Comparison of ENCODE assay signal across 21 cellular contexts in genomic region chr5:82319977-82320376, GRCh38. TPM values are rescaled to one million over a fixed set of nuclear protein-coding genes. Genes with fewer than 3 reads are reported as not detected.
DNase-seq lines count a peak whose midpoint lies in the region; ATAC-seq and TF ChIP-seq lines count a peak whose summit lies in the region.
"Had no signal": no experiment of that assay in that cellular context is flagged by ENCODE, and none has a peak within 500 bp of the region (broad histone marks: within the 10 kb centered on the region; RNA-seq: fewer than 3 reads in every experiment).

No MANE protein-coding gene starts in this region.

- no peak overlapping the region for H3K4me3 ChIP-seq in mammary epithelial cell (replicated peaks in 1 of 3; ENCODE audit: insufficient read depth in 1 of 3, low read depth in 2 of 3, low read length in 3 of 3)
- H3K4me3 ChIP-seq: BLaER1, GM12878, GM23248 had no signal

- H3K36me3 ChIP-seq in mammary epithelial cell (ENCODE audit: insufficient read depth, low read length): no peaks in the 10 kb centered on the region
- H3K36me3 ChIP-seq: BLaER1 had no signal

- H3K27ac ChIP-seq in mammary epithelial cell (ENCODE audit: insufficient read depth, low read depth, low read length): no peak overlapping the region
- H3K27ac ChIP-seq: 22Rv1, BLaER1, C4-2B, GM23248 had no signal

- no peak overlapping the region for H3K4me3 Mint-ChIP-seq in MCF 10A (ENCODE audit: unreplicated experiment)
- no peak overlapping the region for H3K4me3 Mint-ChIP-seq in stimulated activated naive B cell treated with anti-CD40 and anti-IgM and Interleukin-4, amounts not matched to agents 10 μg/mL and 1 μg/mL and 100 μg/mL, for 72 hours
- H3K4me3 Mint-ChIP-seq: B cell; CD4-positive, CD25-positive, alpha-beta regulatory T cell; CD8-positive, alpha-beta T cell had no signal

- POLR2A ChIA-PET in MCF 10A (lab: Yijun Ruan, JAX) (interaction anchor here (1.2 kb wide), 1 partner anchor 8 kb away, joined by 3 read pairs; no protein-coding TSS in a partner anchor), HEK293T (lab: Yijun Ruan, JAX) (no interaction called here)

- peak; percentile 77 for ATAC-seq in SK-N-SH treated with all-trans-retinoic acid at 6 μM for 48 hours
- no peak for ATAC-seq in stimulated activated naive B cell treated with anti-CD40 and anti-IgM and Interleukin-4, amounts not matched to agents 10 μg/mL and 1 μg/mL and 100 μg/mL, for 72 hours (replicated peaks)
- ATAC-seq: CD8-positive, alpha-beta T cell; GM12878 had no signal

- H2AFZ ChIP-seq in mammary epithelial cell (ENCODE audit: low read depth, low read length): no peak overlapping the region
- H2AFZ ChIP-seq: GM23248 had no signal

- CTCF ChIA-PET in MCF 10A (lab: Yijun Ruan, JAX): interaction anchor here (0.6 kb wide), 2 partner anchors 8 to 31 kb away, joined by 3 to 4 read pairs; no protein-coding TSS in a partner anchor
- CTCF ChIA-PET in mammary epithelial cell (lab: Charles Lee; ENCODE audit: low non-redundant PET): no interaction called here
- CTCF ChIA-PET in HEK293T (lab: Yijun Ruan, JAX): no interaction called here

- TF ChIP-seq CTCF in MCF 10A (IDR thresholded peaks at IDR 0.05; ENCODE audit: unreplicated experiment) (no peak), mammary epithelial cell (conservative IDR thresholded peaks at IDR 0.05 in 1 of 2, IDR thresholded peaks at IDR 0.05 in 1 of 2; ENCODE audit: extremely low read depth in 1 of 2, insufficient read depth in 1 of 2, low read depth in 1 of 2, low read length in 2 of 2) (no peak)

- no peak overlapping the region for H3K27ac Mint-ChIP-seq in MCF 10A (ENCODE audit: low read depth, unreplicated experiment)
- no peak overlapping the region for H3K27ac Mint-ChIP-seq in stimulated activated naive B cell treated with anti-CD40 and anti-IgM and Interleukin-4, amounts not matched to agents 10 μg/mL and 1 μg/mL and 100 μg/mL, for 72 hours
- H3K27ac Mint-ChIP-seq: B cell; CD4-positive, CD25-positive, alpha-beta regulatory T cell; CD8-positive, alpha-beta T cell had no signal

- no peaks in the 10 kb centered on the region for H3K36me3 Mint-ChIP-seq in MCF 10A (ENCODE audit: insufficient read depth, unreplicated experiment)
- peaks cover 5 to 9% of the 10 kb centered on the region in 2 donors for H3K36me3 Mint-ChIP-seq in stimulated activated naive B cell treated with anti-CD40 and anti-IgM and Interleukin-4, amounts not matched to agents 10 μg/mL and 1 μg/mL and 100 μg/mL, for 72 hours
- H3K36me3 Mint-ChIP-seq: CD4-positive, CD25-positive, alpha-beta regulatory T cell; CD8-positive, alpha-beta T cell had no signal

- no peak overlapping the region for H3K9ac ChIP-seq in mammary epithelial cell (ENCODE audit: insufficient read depth, low read length)
- H3K9ac ChIP-seq: BLaER1, GM23248 had no signal

- 79% methylated on average over 4 of the region's 4 CpGs for WGBS in mammary epithelial cell (ENCODE audit: low coverage, missing lambda C conversion rate)

- dilution Hi-C loops in mammary epithelial cell (cut with HindIII; ENCODE audit: low sequenced_read_pairs): no loop called here

- no peaks in the 10 kb centered on the region for H4K20me1 ChIP-seq in mammary epithelial cell (ENCODE audit: insufficient read depth, low read length)
- H4K20me1 ChIP-seq: BLaER1 had no signal

- intact Hi-C loops in MCF 10A (cut with micrococcal nuclease): no loop called here
- intact Hi-C loops in mammary epithelial cell (cut with micrococcal nuclease): no loop called here

- no peaks in the 10 kb centered on the region for H3K27me3 Mint-ChIP-seq in MCF 10A (ENCODE audit: insufficient read depth, unreplicated experiment)
- peaks cover 0 to 11% of the 10 kb centered on the region in 2 donors for H3K27me3 Mint-ChIP-seq in stimulated activated naive B cell treated with anti-CD40 and anti-IgM and Interleukin-4, amounts not matched to agents 10 μg/mL and 1 μg/mL and 100 μg/mL, for 72 hours

- no peaks in the 10 kb centered on the region for H3K4me1 Mint-ChIP-seq in MCF 10A (ENCODE audit: insufficient read depth, unreplicated experiment)
- H3K4me1 Mint-ChIP-seq in stimulated activated naive B cell treated with anti-CD40 and anti-IgM and Interleukin-4, amounts not matched to agents 10 μg/mL and 1 μg/mL and 100 μg/mL, for 72 hours: no peaks in the 10 kb centered on the region
- H3K4me1 Mint-ChIP-seq: B cell; CD4-positive, CD25-positive, alpha-beta regulatory T cell had no signal

- H3K9me3 Mint-ChIP-seq in MCF 10A (ENCODE audit: unreplicated experiment): no peaks in the 10 kb centered on the region
- no peaks in the 10 kb centered on the region for H3K9me3 Mint-ChIP-seq in stimulated activated naive B cell treated with anti-CD40 and anti-IgM and Interleukin-4, amounts not matched to agents 10 μg/mL and 1 μg/mL and 100 μg/mL, for 72 hours
- H3K9me3 Mint-ChIP-seq: CD4-positive, CD25-positive, alpha-beta regulatory T cell; CD8-positive, alpha-beta T cell had no signal

- TSS peak; percentile 14 for BruUV-seq in MCF 10A (replicated peaks; lab: Mats Ljungman, UMichigan)
- no TSS peak for BruUV-seq in mammary epithelial cell (replicated peaks; lab: Mats Ljungman, UMichigan)

- DNase-seq in MCF 10A (ENCODE audit: unreplicated experiment): peak; percentile 13
- DNase-seq in mammary epithelial cell: no peak
- DNase-seq in kidney tubule cell (ENCODE audit: low spot score): peak; percentile 7
- no peak for DNase-seq in activated gamma-delta T cell (lab: John Stamatoyannopoulos, UW)
- DNase-seq in HEK293T (ENCODE audit: extremely low spot score): no peak
- no peak for DNase-seq in stimulated activated naive B cell treated with anti-CD40 and anti-IgM and Interleukin-4, amounts not matched to agents 10 μg/mL and 1 μg/mL and 100 μg/mL, for 72 hours
- DNase-seq: Caco-2; CD4-positive, CD25-positive, alpha-beta regulatory T cell; CD8-positive, alpha-beta T cell; DMS153; EL; GDM1; GM23248; H7; HCEC 1CT had no signal

- H3K4me2 ChIP-seq in mammary epithelial cell (ENCODE audit: insufficient read depth, low read depth, low read length): no peak overlapping the region
- H3K4me2 ChIP-seq: BLaER1 had no signal

- H3K27me3 ChIP-seq in mammary epithelial cell (ENCODE audit: insufficient read depth, low read length): no peaks in the 10 kb centered on the region
- H3K27me3 ChIP-seq: BLaER1 had no signal

- no peaks in the 10 kb centered on the region for H3K79me2 ChIP-seq in mammary epithelial cell (ENCODE audit: insufficient read depth, low read length)

- H3K4me1 ChIP-seq in mammary epithelial cell (ENCODE audit: insufficient read depth, low read length): no peaks in the 10 kb centered on the region
- H3K4me1 ChIP-seq: Caco-2 had no signal

- no peaks in the 10 kb centered on the region for H3K9me3 ChIP-seq in mammary epithelial cell (replicated peaks; ENCODE audit: insufficient read depth, low read length)
- H3K9me3 ChIP-seq: BLaER1, Caco-2 had no signal

- in situ Hi-C loops in mammary epithelial cell (cut with MboI; ENCODE audit: low sequenced_read_pairs in 2 of 2): no loop called here

TF ChIP-seq in SK-N-SH treated with all-trans-retinoic acid at 6 μM for 48 hours, 23 proteins besides CTCF, POLR2A, EP300 and RAD21 (continues in another document):
- TF ChIP-seq TSHZ2 (CRISPR knock-in tag; IDR thresholded peaks at IDR 0.05) (no peak), ZFP30 (CRISPR knock-in tag; IDR thresholded peaks at IDR 0.05) (no peak)

TF ChIP-seq in HEK293T, 16 proteins besides CTCF, POLR2A, EP300 and RAD21:
- no peak for TF ChIP-seq TARDBP (IDR thresholded peaks at IDR 0.05)
- TF ChIP-seq CTBP1 (IDR thresholded peaks at IDR 0.05; ENCODE audit: borderline replicate concordance): no peak
- no peak for TF ChIP-seq HDGF (IDR thresholded peaks at IDR 0.05; ENCODE audit: borderline replicate concordance)
- no peak for TF ChIP-seq FOXK2 (IDR thresholded peaks at IDR 0.05)
- no peak for TF ChIP-seq SP1 (IDR thresholded peaks at IDR 0.05)

RNA-seq across cellular contexts. Expression of gene RPS23, which starts 41.8 kb away (rescaled TPM):
- total RNA-seq in MCF 10A (2022) (2,870 and 3,151 TPM in 2 replicates), mammary epithelial cell (1,000 to 10,000 TPM; 1,263 to 1,505 TPM)
- 6,191 TPM for polyA plus RNA-seq in mammary epithelial cell
- 853 TPM for polyA minus RNA-seq in mammary epithelial cell

Comparison
In these comparisons a context has a peak if more than half of its experiments do, and no peak if none do; other contexts are left out.
1. DNase-seq: peak in MCF 10A (single experiment) and kidney tubule cell (single experiment); none in mammary epithelial cell (single experiment), activated gamma-delta T cell (single experiment), HEK293T (single experiment) and stimulated activated naive B cell treated with anti-CD40 and anti-IgM and Interleukin-4, amounts not matched to agents 10 μg/mL and 1 μg/mL and 100 μg/mL, for 72 hours (single experiment).